10 cellular contexts compared by ENCODE assay signal in genomic region chr6:7115452-7116223, GRCh38. TPM values are rescaled to one million over a fixed set of nuclear protein-coding genes. Genes with fewer than 3 reads are reported as not detected.
DNase-seq lines count a peak whose midpoint lies in the region; ATAC-seq and TF ChIP-seq lines count a peak whose summit lies in the region.
"Had no signal": no experiment of that assay in that cellular context is flagged by ENCODE, and none has a peak within 500 bp of the region (broad histone marks: within the 10 kb centered on the region; RNA-seq: fewer than 3 reads in every experiment).

No MANE protein-coding gene starts in this region.

- H3K27me3 Mint-ChIP-seq in nephron (ENCODE audit: low read depth), result peaks cover 3% of the 10 kb centered on the region

- no peak for ATAC-seq in HG02981 (IDR thresholded peaks at IDR 0.05; ENCODE audit: unreplicated experiment)
- ATAC-seq in GM19023 (IDR thresholded peaks at IDR 0.05; ENCODE audit: unreplicated experiment), result no peak

- H3K36me3 Mint-ChIP-seq in nephron (ENCODE audit: low read depth), result peaks cover 4% of the 10 kb centered on the region

- H3K4me3 ChIP-seq in AG10803 (ENCODE audit: low read length) (no peak overlapping the region), esophagus muscularis mucosa (peak overlapping the region in 1 of 4 donors; percentile 11)

- no peaks in the 10 kb centered on the region for H3K9me3 ChIP-seq in esophagus muscularis mucosa
- H3K9me3 ChIP-seq: SK-N-SH had no signal

- no peak for TF ChIP-seq EP300 in esophagus muscularis mucosa (IDR thresholded peaks at IDR 0.05)

- peak overlapping the region in 2 of 3 experiments; percentile 18 to 34 for H3K4me3 Mint-ChIP-seq in nephron

- no peak for TF ChIP-seq POLR2A in esophagus muscularis mucosa (IDR thresholded peaks at IDR 0.05; ENCODE audit: low read depth)

- peak overlapping the region; percentile 68 to 99 (median 82) for H3K27ac ChIP-seq in esophagus muscularis mucosa (replicated peaks in 1 of 4)

- 50% methylated on average over 15 of the region's 15 CpGs for WGBS in esophagus muscularis mucosa

- TF ChIP-seq CTCF in AG10803 (conservative IDR thresholded peaks at IDR 0.05; ENCODE audit: low read length), result no peak
- no peak for TF ChIP-seq CTCF in esophagus muscularis mucosa (IDR thresholded peaks at IDR 0.05)
- TF ChIP-seq CTCF in nephron (IDR thresholded peaks at IDR 0.05; ENCODE audit: unreplicated experiment in 3 of 3), result no peak

- intact Hi-C loops in esophagus muscularis mucosa (cut with DNase I), result no loop called here

- H3K4me1 Mint-ChIP-seq in nephron, result peaks cover 66% of the 10 kb centered on the region

- peak overlapping the region; percentile 43 to 68 (median 48) for H3K27ac Mint-ChIP-seq in nephron

- H3K27me3 ChIP-seq in esophagus muscularis mucosa, result no peaks in the 10 kb centered on the region

- H3K4me1 ChIP-seq in esophagus muscularis mucosa, result peaks cover 40 to 94% (median 80%) of the 10 kb centered on the region in 4 donors

- H3K9me3 Mint-ChIP-seq in nephron, result no peaks in the 10 kb centered on the region

- peak; percentile 55 for DNase-seq in AG10803 (ENCODE audit: low read depth)
- peak; percentile 76 for DNase-seq in MV-4-11 (lab: John Stamatoyannopoulos, UW)
- no peak for DNase-seq in esophagus muscularis mucosa (ENCODE audit: extremely low spot score)
- no peak for DNase-seq in HPDE6-E6E7 (ENCODE audit: extremely low spot score)
- DNase-seq in pons (ENCODE audit: low spot score), result no peak
- DNase-seq: COR-L47, SK-N-SH had no signal

- no peaks in the 10 kb centered on the region for H3K36me3 ChIP-seq in esophagus muscularis mucosa

RNA-seq across cellular contexts. Expression of gene RREB1, which starts 7.9 kb away (rescaled TPM):
- 10 to 100 TPM; 17.7 to 36.6 (median 28.8) TPM for total RNA-seq in esophagus muscularis mucosa

Comparison
In these comparisons a context has a peak if more than half of its experiments do, and no peak if none do; other contexts are left out.
1. DNase-seq: peak in AG10803 (single experiment) and MV-4-11 (single experiment); none in esophagus muscularis mucosa (single experiment), HPDE6-E6E7 (single experiment) and pons (single experiment).